13 cellular contexts compared by ENCODE assay signal in genomic region chr9:89439571-89439970, GRCh38. TPM values are rescaled to one million over a fixed set of nuclear protein-coding genes. Genes with fewer than 3 reads are reported as not detected.
DNase-seq lines count a peak whose midpoint lies in the region; ATAC-seq and TF ChIP-seq lines count a peak whose summit lies in the region.
"Had no signal": no experiment of that assay in that cellular context is flagged by ENCODE, and none has a peak within 500 bp of the region (broad histone marks: within the 10 kb centered on the region; RNA-seq: fewer than 3 reads in every experiment).

No MANE protein-coding gene starts in this region.

- peaks cover 87% of the 10 kb centered on the region for H3K4me1 Mint-ChIP-seq in activated naive CD4-positive, alpha-beta T cell treated with anti-CD3 and anti-CD28 coated beads, Interleukin-2, amount 50 U/mL, for 24 hours
- H3K4me1 Mint-ChIP-seq in T-helper 17 cell (peaks cover 70% of the 10 kb centered on the region), immature natural killer cell (peaks cover 91 to 94% of the 10 kb centered on the region in 2 donors)

- H3K27ac Mint-ChIP-seq in activated naive CD4-positive, alpha-beta T cell treated with anti-CD3 and anti-CD28 coated beads, Interleukin-2, amount 50 U/mL, for 24 hours: peak overlapping the region; percentile 95
- H3K27ac Mint-ChIP-seq in T-helper 17 cell (peak overlapping the region; percentile 92), immature natural killer cell (peak overlapping the region; percentile 80 to 92 (median 88))

- H3K4me1 ChIP-seq in upper lobe of left lung: peaks cover 18 to 76% (median 70%) of the 10 kb centered on the region in 4 donors
- peaks cover 0 to 85% (median 11%) of the 10 kb centered on the region in 9 donors for H3K4me1 ChIP-seq in heart right ventricle

- H3K27me3 ChIP-seq in upper lobe of left lung (no peaks in the 10 kb centered on the region), heart right ventricle (no peaks in the 10 kb centered on the region)

- TF ChIP-seq POLR2A in upper lobe of left lung (IDR thresholded peaks at IDR 0.05): no peak

- peak overlapping the region; percentile 64 for H3K4me3 Mint-ChIP-seq in activated naive CD4-positive, alpha-beta T cell treated with anti-CD3 and anti-CD28 coated beads, Interleukin-2, amount 50 U/mL, for 24 hours
- H3K4me3 Mint-ChIP-seq in T-helper 17 cell (peak overlapping the region; percentile 64), immature natural killer cell (peak overlapping the region; percentile 21 to 66 (median 65))

- H3K9me3 ChIP-seq in T-helper 17 cell (ENCODE audit: control insufficient read depth, low read length, poor library complexity, severe bottlenecking): no peaks in the 10 kb centered on the region
- no peaks in the 10 kb centered on the region for H3K9me3 ChIP-seq in upper lobe of left lung
- H3K9me3 ChIP-seq in heart right ventricle: no peaks in the 10 kb centered on the region

- ATAC-seq in T-helper 17 cell (no peak), upper lobe of left lung (ENCODE audit: low FRiP score in 2 of 2) (no peak), heart right ventricle (no peak), GM19397 (IDR thresholded peaks at IDR 0.05; ENCODE audit: unreplicated experiment) (no peak)

- H3K9me3 Mint-ChIP-seq in activated naive CD4-positive, alpha-beta T cell treated with anti-CD3 and anti-CD28 coated beads, Interleukin-2, amount 50 U/mL, for 24 hours: no peaks in the 10 kb centered on the region
- H3K9me3 Mint-ChIP-seq in immature natural killer cell: no peaks in the 10 kb centered on the region

- no peak for TF ChIP-seq CTCF in upper lobe of left lung (IDR thresholded peaks at IDR 0.05)
- TF ChIP-seq CTCF in heart right ventricle (IDR thresholded peaks at IDR 0.05): no peak

- no peak for DNase-seq in activated naive CD4-positive, alpha-beta T cell treated with anti-CD3 and anti-CD28 coated beads, Interleukin-2, amount 50 U/mL, for 16 hours
- DNase-seq in T-helper 17 cell (no peak), immature natural killer cell (no peak), upper lobe of left lung (no peak), heart right ventricle (no peak), HEK293T (ENCODE audit: extremely low spot score) (no peak)
- DNase-seq: activated gamma-delta T cell; central memory CD4-positive, alpha-beta T cell; DND-41; midbrain; NCI-H1930 had no signal

- 87 to 95% methylated on average over 10 of the region's 10 CpGs for WGBS in upper lobe of left lung, 2 donors
- 93 to 95% methylated on average over 10 of the region's 10 CpGs for WGBS in heart right ventricle, 2 donors

- no peak overlapping the region for H3K4me3 ChIP-seq in upper lobe of left lung
- no peak overlapping the region for H3K4me3 ChIP-seq in heart right ventricle

- POLR2A ChIA-PET in HEK293T (lab: Yijun Ruan, JAX): no interaction called here

- CTCF ChIA-PET in HEK293T (lab: Yijun Ruan, JAX): interaction anchor here (0.5 kb wide), 1 partner anchor 1019 kb away, joined by 3 read pairs; no protein-coding TSS in a partner anchor

- H3K36me3 Mint-ChIP-seq in activated naive CD4-positive, alpha-beta T cell treated with anti-CD3 and anti-CD28 coated beads, Interleukin-2, amount 50 U/mL, for 24 hours: peaks cover 9% of the 10 kb centered on the region
- H3K36me3 Mint-ChIP-seq in T-helper 17 cell (ENCODE audit: low read depth) (peaks cover 4% of the 10 kb centered on the region), immature natural killer cell (peaks cover 0 to 4% (median 0%) of the 10 kb centered on the region in 3 donors)

- H3K27ac ChIP-seq in upper lobe of left lung: peak overlapping the region; percentile 67 to 86 (median 77)
- H3K27ac ChIP-seq in heart right ventricle: peak overlapping the region in 1 of 10 donors; percentile 52

- intact Hi-C loops in heart right ventricle (cut with DNase I): no loop called here

- H3K36me3 ChIP-seq in upper lobe of left lung (no peaks in the 10 kb centered on the region), heart right ventricle (no peaks in the 10 kb centered on the region)

- H3K27me3 Mint-ChIP-seq in activated naive CD4-positive, alpha-beta T cell treated with anti-CD3 and anti-CD28 coated beads, Interleukin-2, amount 50 U/mL, for 24 hours: no peaks in the 10 kb centered on the region
- H3K27me3 Mint-ChIP-seq in T-helper 17 cell (no peaks in the 10 kb centered on the region), immature natural killer cell (ENCODE audit: low read depth in 3 of 3) (peaks cover 5 to 12% (median 8%) of the 10 kb centered on the region in 3 donors)

- TF ChIP-seq EP300 in upper lobe of left lung (IDR thresholded peaks at IDR 0.05): no peak

TF ChIP-seq in HEK293T, 16 proteins besides CTCF, POLR2A, EP300 and RAD21:
- no peak for TF ChIP-seq BHLHE40 (IDR thresholded peaks at IDR 0.05; ENCODE audit: borderline replicate concordance)
- no peak for TF ChIP-seq FOXA1 (IDR thresholded peaks at IDR 0.05)
- TF ChIP-seq FOXM1 (IDR thresholded peaks at IDR 0.05; ENCODE audit: borderline replicate concordance): no peak
- TF ChIP-seq ELF4 (IDR thresholded peaks at IDR 0.05): no peak
- no peak for TF ChIP-seq L3MBTL2 (conservative IDR thresholded peaks at IDR 0.05)
- TF ChIP-seq HDGF (IDR thresholded peaks at IDR 0.05; ENCODE audit: borderline replicate concordance): no peak
- no peak for TF ChIP-seq LEF1 (IDR thresholded peaks at IDR 0.05; ENCODE audit: borderline replicate concordance)
- no peak for TF ChIP-seq ARNT (IDR thresholded peaks at IDR 0.05)
- no peak for TF ChIP-seq FOXK2 (IDR thresholded peaks at IDR 0.05)
- no peak for TF ChIP-seq SP1 (IDR thresholded peaks at IDR 0.05)
- TF ChIP-seq NFRKB (IDR thresholded peaks at IDR 0.05): no peak
- no peak for TF ChIP-seq ZNF384 (IDR thresholded peaks at IDR 0.05)
- TF ChIP-seq SUZ12 (IDR thresholded peaks at IDR 0.05): no peak

RNA-seq across cellular contexts. Expression of gene SEMA4D, which starts 58.3 kb away (rescaled TPM):
- total RNA-seq in T-helper 17 cell: 100 to 1,000 TPM; 250 to 312 TPM
- polyA plus RNA-seq in immature natural killer cell: 10 to 100 TPM; 45.8 to 80.6 (median 47.0) TPM
- total RNA-seq in upper lobe of left lung: 10 to 100 TPM; 24.6 to 61.3 (median 41.8) TPM
- total RNA-seq in heart right ventricle: 10 to 100 TPM; 16.2 to 51.0 (median 21.3) TPM
- polyA plus RNA-seq in heart right ventricle: 1 to 10 TPM; 2.3 to 8.9 TPM

Comparison
In these comparisons a context has a peak if more than half of its experiments do, and no peak if none do; other contexts are left out.
1. RNA of gene SEMA4D, which starts 58.3 kb away (total RNA-seq): 250 to 312 TPM in T-helper 17 cell; 24.6 to 61.3 TPM in upper lobe of left lung and 16.2 to 51.0 TPM in heart right ventricle; every median in the first group is over 4 times any median in the second.
2. Peak in every context shown above with its lines, with median percentiles within 50 percentile points of each other: H3K27ac Mint-ChIP-seq and H3K4me3 Mint-ChIP-seq.